Comparison of ENCODE assay signal across 15 cellular contexts in genomic region chr10:33165911-33166310, GRCh38.
"Had no signal": no experiment of that assay in that cellular context is flagged by ENCODE, and none has a peak within 500 bp of the region (broad histone marks: within the 10 kb centered on the region; RNA-seq: fewer than 3 reads in every experiment).

No MANE protein-coding gene starts in this region.

- H3K27me3 ChIP-seq: colonic mucosa, gastrocnemius medialis, heart left ventricle, upper lobe of right lung had no signal

- H3K4me3 ChIP-seq: colonic mucosa, gastrocnemius medialis, heart left ventricle, left ventricle myocardium inferior, mucosa of descending colon, upper lobe of right lung had no signal

- H3K27ac ChIP-seq: colonic mucosa, gastrocnemius medialis, heart left ventricle, left ventricle myocardium inferior, upper lobe of right lung had no signal

- DNase-seq: activated CD4-positive, alpha-beta T cell treated with anti-CD3 and anti-CD28 coated beads, Interleukin-2, amount 10 ng/mL, durations not matched to agents 24 days and 14 days; activated CD4-positive, CD25-positive, alpha-beta regulatory T cell; activated CD8-positive, alpha-beta T cell treated with anti-CD3 and anti-CD28 coated beads, Interleukin-2, amount 10 ng/mL, durations not matched to agents 7 days and 5 days; activated naive CD4-positive, alpha-beta T cell treated with anti-CD3 and anti-CD28 coated beads for 36 hours; activated T-cell treated with anti-CD3 and anti-CD28 coated beads, Interleukin-2, amount 50 U/mL, for 24 hours; colonic mucosa; gastrocnemius medialis; heart left ventricle; kidney glomerular epithelial cell; left ventricle myocardium inferior; mucosa of descending colon; naive B cell; stimulated activated naive CD4-positive, alpha-beta T cell; upper lobe of right lung had no signal

- H3K36me3 ChIP-seq: colonic mucosa, gastrocnemius medialis, heart left ventricle, left ventricle myocardium inferior, upper lobe of right lung had no signal

- H3K9me3 ChIP-seq: colonic mucosa, gastrocnemius medialis, left ventricle myocardium inferior, mucosa of descending colon, upper lobe of right lung had no signal

- FAIRE-seq: endometrium had no signal

- ATAC-seq: activated CD8-positive, alpha-beta T cell treated with anti-CD3 and anti-CD28 coated beads, Interleukin-2, amount 10 ng/mL, durations not matched to agents 7 days and 5 days; gastrocnemius medialis; heart left ventricle; mucosa of descending colon; upper lobe of right lung had no signal

- H3K4me1 ChIP-seq: colonic mucosa, gastrocnemius medialis, left ventricle myocardium inferior, upper lobe of right lung had no signal
